ENCODE assay signal across 1 cellular context in the genomic region with DNA sequence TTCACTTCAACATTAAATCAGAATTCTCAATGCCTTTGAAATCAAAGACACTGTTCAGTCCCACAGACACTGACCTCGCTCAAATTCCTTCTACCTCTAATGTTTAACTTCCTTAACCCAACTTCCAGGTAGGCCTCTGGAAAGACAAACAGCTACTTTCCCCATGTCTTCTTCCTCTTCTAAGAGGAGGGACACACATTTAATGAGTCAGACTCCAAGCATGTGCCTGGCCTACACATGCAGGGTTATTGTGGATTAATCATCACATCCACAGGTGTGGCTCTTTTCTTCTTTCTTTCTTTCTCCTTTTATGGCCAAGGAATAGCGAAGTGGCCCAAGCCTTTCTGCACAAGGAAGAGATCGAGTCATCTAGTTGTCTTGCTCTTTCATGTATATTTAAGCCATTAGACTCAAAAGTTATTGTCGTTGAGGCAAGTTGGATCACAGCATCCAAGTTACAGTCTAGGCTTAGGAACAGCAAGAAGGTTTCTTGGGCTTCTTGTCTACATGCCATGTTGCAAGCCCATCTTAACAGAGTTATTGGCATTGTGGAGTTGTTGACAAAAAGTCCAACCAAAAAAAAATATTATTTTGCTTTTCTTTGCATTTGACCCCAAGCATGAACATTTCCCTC.
TF ChIP-seq lines count a peak whose summit lies in the region.

No MANE protein-coding gene starts in this region.

TF ChIP-seq in HepG2, 621 proteins besides CTCF, POLR2A, EP300 and RAD21 (continued from another document and continues in another):
- TF ChIP-seq, protein P1, sequence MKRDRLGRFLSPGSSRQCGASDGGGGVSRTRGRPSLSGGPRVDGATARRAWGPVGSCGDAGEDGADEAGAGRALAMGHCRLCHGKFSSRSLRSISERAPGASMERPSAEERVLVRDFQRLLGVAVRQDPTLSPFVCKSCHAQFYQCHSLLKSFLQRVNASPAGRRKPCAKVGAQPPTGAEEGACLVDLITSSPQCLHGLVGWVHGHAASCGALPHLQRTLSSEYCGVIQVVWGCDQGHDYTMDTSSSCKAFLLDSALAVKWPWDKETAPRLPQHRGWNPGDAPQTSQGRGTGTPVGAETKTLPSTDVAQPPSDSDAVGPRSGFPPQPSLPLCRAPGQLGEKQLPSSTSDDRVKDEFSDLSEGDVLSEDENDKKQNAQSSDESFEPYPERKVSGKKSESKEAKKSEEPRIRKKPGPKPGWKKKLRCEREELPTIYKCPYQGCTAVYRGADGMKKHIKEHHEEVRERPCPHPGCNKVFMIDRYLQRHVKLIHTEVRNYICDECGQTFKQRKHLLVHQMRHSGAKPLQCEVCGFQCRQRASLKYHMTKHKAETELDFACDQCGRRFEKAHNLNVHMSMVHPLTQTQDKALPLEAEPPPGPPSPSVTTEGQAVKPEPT (CRISPR knock-in tag; IDR thresholded peaks at IDR 0.05; ENCODE audit: low read depth): no peak
- TF ChIP-seq, protein P2, sequence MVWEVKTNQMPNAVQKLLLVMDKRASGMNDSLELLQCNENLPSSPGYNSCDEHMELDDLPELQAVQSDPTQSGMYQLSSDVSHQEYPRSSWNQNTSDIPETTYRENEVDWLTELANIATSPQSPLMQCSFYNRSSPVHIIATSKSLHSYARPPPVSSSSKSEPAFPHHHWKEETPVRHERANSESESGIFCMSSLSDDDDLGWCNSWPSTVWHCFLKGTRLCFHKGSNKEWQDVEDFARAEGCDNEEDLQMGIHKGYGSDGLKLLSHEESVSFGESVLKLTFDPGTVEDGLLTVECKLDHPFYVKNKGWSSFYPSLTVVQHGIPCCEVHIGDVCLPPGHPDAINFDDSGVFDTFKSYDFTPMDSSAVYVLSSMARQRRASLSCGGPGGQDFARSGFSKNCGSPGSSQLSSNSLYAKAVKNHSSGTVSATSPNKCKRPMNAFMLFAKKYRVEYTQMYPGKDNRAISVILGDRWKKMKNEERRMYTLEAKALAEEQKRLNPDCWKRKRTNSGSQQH (CRISPR knock-in tag; IDR thresholded peaks at IDR 0.05; ENCODE audit: low read depth): 0 out of 2 replicates have a peak, but pooled peaks have one; percentile 44
- TF ChIP-seq, protein P3, sequence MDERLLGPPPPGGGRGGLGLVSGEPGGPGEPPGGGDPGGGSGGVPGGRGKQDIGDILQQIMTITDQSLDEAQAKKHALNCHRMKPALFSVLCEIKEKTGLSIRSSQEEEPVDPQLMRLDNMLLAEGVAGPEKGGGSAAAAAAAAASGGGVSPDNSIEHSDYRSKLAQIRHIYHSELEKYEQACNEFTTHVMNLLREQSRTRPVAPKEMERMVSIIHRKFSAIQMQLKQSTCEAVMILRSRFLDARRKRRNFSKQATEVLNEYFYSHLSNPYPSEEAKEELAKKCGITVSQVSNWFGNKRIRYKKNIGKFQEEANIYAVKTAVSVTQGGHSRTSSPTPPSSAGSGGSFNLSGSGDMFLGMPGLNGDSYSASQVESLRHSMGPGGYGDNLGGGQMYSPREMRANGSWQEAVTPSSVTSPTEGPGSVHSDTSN (CRISPR knock-in tag; IDR thresholded peaks at IDR 0.05): no peak
- TF ChIP-seq FOXC1 (CRISPR knock-in tag; IDR thresholded peaks at IDR 0.05; ENCODE audit: borderline replicate concordance): no peak
- no peak for TF ChIP-seq HNRNPH1 (optimal IDR thresholded peaks at IDR 0.05; ENCODE audit: low read depth, low read length)
- no peak for TF ChIP-seq ARNT (IDR thresholded peaks at IDR 0.05)
- TF ChIP-seq HOXD1 (CRISPR knock-in tag; IDR thresholded peaks at IDR 0.05): no peak
- TF ChIP-seq, protein P4, sequence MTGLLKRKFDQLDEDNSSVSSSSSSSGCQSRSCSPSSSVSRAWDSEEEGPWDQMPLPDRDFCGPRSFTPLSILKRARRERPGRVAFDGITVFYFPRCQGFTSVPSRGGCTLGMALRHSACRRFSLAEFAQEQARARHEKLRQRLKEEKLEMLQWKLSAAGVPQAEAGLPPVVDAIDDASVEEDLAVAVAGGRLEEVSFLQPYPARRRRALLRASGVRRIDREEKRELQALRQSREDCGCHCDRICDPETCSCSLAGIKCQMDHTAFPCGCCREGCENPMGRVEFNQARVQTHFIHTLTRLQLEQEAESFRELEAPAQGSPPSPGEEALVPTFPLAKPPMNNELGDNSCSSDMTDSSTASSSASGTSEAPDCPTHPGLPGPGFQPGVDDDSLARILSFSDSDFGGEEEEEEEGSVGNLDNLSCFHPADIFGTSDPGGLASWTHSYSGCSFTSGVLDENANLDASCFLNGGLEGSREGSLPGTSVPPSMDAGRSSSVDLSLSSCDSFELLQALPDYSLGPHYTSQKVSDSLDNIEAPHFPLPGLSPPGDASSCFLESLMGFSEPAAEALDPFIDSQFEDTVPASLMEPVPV (CRISPR knock-in tag; IDR thresholded peaks at IDR 0.05): no peak
- peak; percentile 64; the same call in 1 of the 2 replicates for TF ChIP-seq ZSCAN31 (CRISPR knock-in tag; IDR thresholded peaks at IDR 0.05; ENCODE audit: low read depth)
- TF ChIP-seq ZNF737 (CRISPR knock-in tag; IDR thresholded peaks at IDR 0.05; ENCODE audit: borderline replicate concordance): no peak
- TF ChIP-seq NFIC (IDR thresholded peaks at IDR 0.05; ENCODE audit: low read length): peak; percentile 77; the same call in 1 of the 2 replicates
- no peak for TF ChIP-seq ZNF567 (CRISPR knock-in tag; IDR thresholded peaks at IDR 0.05; ENCODE audit: borderline replicate concordance)
- TF ChIP-seq, protein P5, sequence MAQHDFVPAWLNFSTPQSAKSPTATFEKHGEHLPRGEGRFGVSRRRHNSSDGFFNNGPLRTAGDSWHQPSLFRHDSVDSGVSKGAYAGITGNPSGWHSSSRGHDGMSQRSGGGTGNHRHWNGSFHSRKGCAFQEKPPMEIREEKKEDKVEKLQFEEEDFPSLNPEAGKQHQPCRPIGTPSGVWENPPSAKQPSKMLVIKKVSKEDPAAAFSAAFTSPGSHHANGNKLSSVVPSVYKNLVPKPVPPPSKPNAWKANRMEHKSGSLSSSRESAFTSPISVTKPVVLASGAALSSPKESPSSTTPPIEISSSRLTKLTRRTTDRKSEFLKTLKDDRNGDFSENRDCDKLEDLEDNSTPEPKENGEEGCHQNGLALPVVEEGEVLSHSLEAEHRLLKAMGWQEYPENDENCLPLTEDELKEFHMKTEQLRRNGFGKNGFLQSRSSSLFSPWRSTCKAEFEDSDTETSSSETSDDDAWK (CRISPR knock-in tag; IDR thresholded peaks at IDR 0.05): no peak
- TF ChIP-seq TRIM24 (CRISPR knock-in tag; IDR thresholded peaks at IDR 0.05): peak; percentile 68; the same call in 1 of the 2 replicates
- TF ChIP-seq CBFB (CRISPR knock-in tag; IDR thresholded peaks at IDR 0.05): no peak
- TF ChIP-seq PAX8 (CRISPR knock-in tag; IDR thresholded peaks at IDR 0.05; ENCODE audit: borderline replicate concordance): no peak
- peak; percentile 36; the same call in 1 of the 2 replicates for TF ChIP-seq ZMYM2 (CRISPR knock-in tag; IDR thresholded peaks at IDR 0.05)
- no peak for TF ChIP-seq KDM2A (CRISPR knock-in tag; IDR thresholded peaks at IDR 0.05; ENCODE audit: borderline replicate concordance, low read depth)
- TF ChIP-seq BCL6 (CRISPR knock-in tag; IDR thresholded peaks at IDR 0.05): peak; percentile 72
- TF ChIP-seq, protein P6, sequence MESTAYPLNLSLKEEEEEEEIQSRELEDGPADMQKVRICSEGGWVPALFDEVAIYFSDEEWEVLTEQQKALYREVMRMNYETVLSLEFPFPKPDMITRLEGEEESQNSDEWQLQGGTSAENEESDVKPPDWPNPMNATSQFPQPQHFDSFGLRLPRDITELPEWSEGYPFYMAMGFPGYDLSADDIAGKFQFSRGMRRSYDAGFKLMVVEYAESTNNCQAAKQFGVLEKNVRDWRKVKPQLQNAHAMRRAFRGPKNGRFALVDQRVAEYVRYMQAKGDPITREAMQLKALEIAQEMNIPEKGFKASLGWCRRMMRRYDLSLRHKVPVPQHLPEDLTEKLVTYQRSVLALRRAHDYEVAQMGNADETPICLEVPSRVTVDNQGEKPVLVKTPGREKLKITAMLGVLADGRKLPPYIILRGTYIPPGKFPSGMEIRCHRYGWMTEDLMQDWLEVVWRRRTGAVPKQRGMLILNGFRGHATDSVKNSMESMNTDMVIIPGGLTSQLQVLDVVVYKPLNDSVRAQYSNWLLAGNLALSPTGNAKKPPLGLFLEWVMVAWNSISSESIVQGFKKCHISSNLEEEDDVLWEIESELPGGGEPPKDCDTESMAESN (CRISPR knock-in tag; conservative IDR thresholded peaks at IDR 0.05): no peak
- no peak for TF ChIP-seq SATB2 (CRISPR knock-in tag; IDR thresholded peaks at IDR 0.05)
- no peak for TF ChIP-seq ZNF7 (CRISPR knock-in tag; IDR thresholded peaks at IDR 0.05)
- TF ChIP-seq ZNF460 (CRISPR knock-in tag; IDR thresholded peaks at IDR 0.05; ENCODE audit: borderline replicate concordance): no peak
- TF ChIP-seq GPN1 (CRISPR knock-in tag; IDR thresholded peaks at IDR 0.05; ENCODE audit: borderline replicate concordance): no peak
- TF ChIP-seq KAT7 (CRISPR knock-in tag; IDR thresholded peaks at IDR 0.05; ENCODE audit: borderline replicate concordance): no peak
- peak; percentile 38; the same call in 1 of the 2 replicates for TF ChIP-seq ZSCAN9 (CRISPR knock-in tag; IDR thresholded peaks at IDR 0.05; ENCODE audit: borderline replicate concordance)
- TF ChIP-seq, protein P7, sequence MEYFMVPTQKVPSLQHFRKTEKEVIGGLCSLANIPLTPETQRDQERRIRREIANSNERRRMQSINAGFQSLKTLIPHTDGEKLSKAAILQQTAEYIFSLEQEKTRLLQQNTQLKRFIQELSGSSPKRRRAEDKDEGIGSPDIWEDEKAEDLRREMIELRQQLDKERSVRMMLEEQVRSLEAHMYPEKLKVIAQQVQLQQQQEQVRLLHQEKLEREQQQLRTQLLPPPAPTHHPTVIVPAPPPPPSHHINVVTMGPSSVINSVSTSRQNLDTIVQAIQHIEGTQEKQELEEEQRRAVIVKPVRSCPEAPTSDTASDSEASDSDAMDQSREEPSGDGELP (IDR thresholded peaks at IDR 0.05; ENCODE audit: borderline replicate concordance, low read depth): no peak
- TF ChIP-seq ZSCAN30 (CRISPR knock-in tag; IDR thresholded peaks at IDR 0.05): peak; percentile 49; the same call in 1 of the 2 replicates
- no peak for TF ChIP-seq ZNF496 (CRISPR knock-in tag; IDR thresholded peaks at IDR 0.05; ENCODE audit: insufficient replicate concordance)
- no peak for TF ChIP-seq NONO (IDR thresholded peaks at IDR 0.05)
- no peak; the same call in 1 of the 2 replicates for TF ChIP-seq NONO (CRISPR knock-in tag; conservative IDR thresholded peaks at IDR 0.05)
- TF ChIP-seq MAFF (IDR thresholded peaks at IDR 0.05; ENCODE audit: low read depth, low read length): no peak
- peak; percentile 56; the same call in 1 of the 2 replicates for TF ChIP-seq THAP11 (CRISPR knock-in tag; IDR thresholded peaks at IDR 0.05)
- TF ChIP-seq ZKSCAN5 (CRISPR knock-in tag; IDR thresholded peaks at IDR 0.05): no peak
- no peak for TF ChIP-seq PRPF4 (IDR thresholded peaks at IDR 0.05; ENCODE audit: low read depth, low read length, poor library complexity, severe bottlenecking)
- no peak for TF ChIP-seq PTBP1 (IDR thresholded peaks at IDR 0.05; ENCODE audit: low read depth, low read length, poor library complexity, severe bottlenecking)
- TF ChIP-seq ZNF232 (CRISPR knock-in tag; IDR thresholded peaks at IDR 0.05; ENCODE audit: borderline replicate concordance): no peak
- no peak for TF ChIP-seq SRSF4 (IDR thresholded peaks at IDR 0.05; ENCODE audit: low read depth, low read length, poor library complexity, severe bottlenecking)
- no peak for TF ChIP-seq ZNF839 (CRISPR knock-in tag; IDR thresholded peaks at IDR 0.05; ENCODE audit: borderline replicate concordance)
- TF ChIP-seq ARNTL (CRISPR knock-in tag; IDR thresholded peaks at IDR 0.05): 0 out of 2 replicates have a peak, but pooled peaks have one; percentile 28
- no peak for TF ChIP-seq JARID2 (CRISPR knock-in tag; IDR thresholded peaks at IDR 0.05; ENCODE audit: insufficient replicate concordance)
- TF ChIP-seq, protein P8, sequence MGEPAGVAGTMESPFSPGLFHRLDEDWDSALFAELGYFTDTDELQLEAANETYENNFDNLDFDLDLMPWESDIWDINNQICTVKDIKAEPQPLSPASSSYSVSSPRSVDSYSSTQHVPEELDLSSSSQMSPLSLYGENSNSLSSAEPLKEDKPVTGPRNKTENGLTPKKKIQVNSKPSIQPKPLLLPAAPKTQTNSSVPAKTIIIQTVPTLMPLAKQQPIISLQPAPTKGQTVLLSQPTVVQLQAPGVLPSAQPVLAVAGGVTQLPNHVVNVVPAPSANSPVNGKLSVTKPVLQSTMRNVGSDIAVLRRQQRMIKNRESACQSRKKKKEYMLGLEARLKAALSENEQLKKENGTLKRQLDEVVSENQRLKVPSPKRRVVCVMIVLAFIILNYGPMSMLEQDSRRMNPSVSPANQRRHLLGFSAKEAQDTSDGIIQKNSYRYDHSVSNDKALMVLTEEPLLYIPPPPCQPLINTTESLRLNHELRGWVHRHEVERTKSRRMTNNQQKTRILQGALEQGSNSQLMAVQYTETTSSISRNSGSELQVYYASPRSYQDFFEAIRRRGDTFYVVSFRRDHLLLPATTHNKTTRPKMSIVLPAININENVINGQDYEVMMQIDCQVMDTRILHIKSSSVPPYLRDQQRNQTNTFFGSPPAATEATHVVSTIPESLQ (CRISPR knock-in tag; conservative IDR thresholded peaks at IDR 0.05): no peak
- no peak for TF ChIP-seq FLYWCH1 (CRISPR knock-in tag; IDR thresholded peaks at IDR 0.05)
- TF ChIP-seq, protein P9, sequence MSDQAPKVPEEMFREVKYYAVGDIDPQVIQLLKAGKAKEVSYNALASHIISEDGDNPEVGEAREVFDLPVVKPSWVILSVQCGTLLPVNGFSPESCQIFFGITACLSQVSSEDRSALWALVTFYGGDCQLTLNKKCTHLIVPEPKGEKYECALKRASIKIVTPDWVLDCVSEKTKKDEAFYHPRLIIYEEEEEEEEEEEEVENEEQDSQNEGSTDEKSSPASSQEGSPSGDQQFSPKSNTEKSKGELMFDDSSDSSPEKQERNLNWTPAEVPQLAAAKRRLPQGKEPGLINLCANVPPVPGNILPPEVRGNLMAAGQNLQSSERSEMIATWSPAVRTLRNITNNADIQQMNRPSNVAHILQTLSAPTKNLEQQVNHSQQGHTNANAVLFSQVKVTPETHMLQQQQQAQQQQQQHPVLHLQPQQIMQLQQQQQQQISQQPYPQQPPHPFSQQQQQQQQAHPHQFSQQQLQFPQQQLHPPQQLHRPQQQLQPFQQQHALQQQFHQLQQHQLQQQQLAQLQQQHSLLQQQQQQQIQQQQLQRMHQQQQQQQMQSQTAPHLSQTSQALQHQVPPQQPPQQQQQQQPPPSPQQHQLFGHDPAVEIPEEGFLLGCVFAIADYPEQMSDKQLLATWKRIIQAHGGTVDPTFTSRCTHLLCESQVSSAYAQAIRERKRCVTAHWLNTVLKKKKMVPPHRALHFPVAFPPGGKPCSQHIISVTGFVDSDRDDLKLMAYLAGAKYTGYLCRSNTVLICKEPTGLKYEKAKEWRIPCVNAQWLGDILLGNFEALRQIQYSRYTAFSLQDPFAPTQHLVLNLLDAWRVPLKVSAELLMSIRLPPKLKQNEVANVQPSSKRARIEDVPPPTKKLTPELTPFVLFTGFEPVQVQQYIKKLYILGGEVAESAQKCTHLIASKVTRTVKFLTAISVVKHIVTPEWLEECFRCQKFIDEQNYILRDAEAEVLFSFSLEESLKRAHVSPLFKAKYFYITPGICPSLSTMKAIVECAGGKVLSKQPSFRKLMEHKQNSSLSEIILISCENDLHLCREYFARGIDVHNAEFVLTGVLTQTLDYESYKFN (CRISPR knock-in tag; conservative IDR thresholded peaks at IDR 0.05): peak; percentile 78
- no peak for TF ChIP-seq ZFP62 (CRISPR knock-in tag; IDR thresholded peaks at IDR 0.05)
